9 cellular contexts compared by ENCODE assay signal in genomic region chr2:39469807-39470206, GRCh38. TPM values are rescaled to one million over a fixed set of nuclear protein-coding genes. Genes with fewer than 3 reads are reported as not detected.
A peak's percentile ranks its signal among the peaks of the same experiment; 100 is the strongest.
DNase-seq lines count a peak whose midpoint lies in the region; ATAC-seq, FAIRE-seq and TF ChIP-seq lines count a peak whose summit lies in the region.
"Had no signal": no experiment of that assay in that cellular context is flagged by ENCODE, and none has a peak within 500 bp of the region (broad histone marks: within the 10 kb centered on the region; RNA-seq: fewer than 3 reads in every experiment).

No MANE protein-coding gene starts in this region.

- ATAC-seq in Right ventricle myocardium inferior: peak; percentile 60
- peak; percentile 66 for ATAC-seq in HG02938 (IDR thresholded peaks at IDR 0.05; ENCODE audit: unreplicated experiment)
- ATAC-seq in heart left ventricle: peak; percentile 32 to 81 (median 80)
- peak; percentile 98 for ATAC-seq in stimulated activated memory B cell treated with anti-CD40 and anti-IgM and Interleukin-4, amounts not matched to agents 10 μg/mL and 1 μg/mL and 100 μg/mL, for 72 hours

- H3K27me3 ChIP-seq in heart left ventricle: no peaks in the 10 kb centered on the region

- H3K27ac ChIP-seq in OCI-LY7 (ENCODE audit: low read depth, low read length, poor library complexity, severe bottlenecking) (peak overlapping the region; percentile 45), heart left ventricle (peak overlapping the region; percentile 19 to 79 (median 60)), kidney (ENCODE audit: low read depth in 2 of 2, low read length in 2 of 2) (peak overlapping the region in 1 of 2 donors; percentile 69)

- H4K20me1 ChIP-seq in OCI-LY7 (ENCODE audit: insufficient read depth, low read length): no peaks in the 10 kb centered on the region

- intact Hi-C loops in Right ventricle myocardium inferior (cut with DNase I): no loop called here
- intact Hi-C loops in cardiac septum (cut with DNase I): loop anchor here (5.0 kb wide), 1 partner anchor 33 kb away; the partner anchor contains the start of gene MAP4K3
- intact Hi-C loops in OCI-LY7 (cut with micrococcal nuclease; ENCODE audit: unreplicated experiment): loop anchor here (1.0 to 2.0 kb wide), 2 partner anchors 22 to 33 kb away; partner anchors contain the start of gene MAP4K3
- intact Hi-C loops in heart left ventricle (cut with DNase I): no loop called here
- intact Hi-C loops in kidney (cut with DNase I): no loop called here

- no peak overlapping the region; the same call in 1 of the 2 replicates for H2AFZ ChIP-seq in OCI-LY7 (ENCODE audit: low read length)

- 0 to 13% (median 6%) methylated on average over 3 of the region's 3 CpGs for WGBS in heart left ventricle, 4 donors

- BruUV-seq in OCI-LY7 (replicated peaks; lab: Mats Ljungman, UMichigan): no TSS peak

- H3K9me2 ChIP-seq in OCI-LY7 (ENCODE audit: insufficient read depth, low read length): no peaks in the 10 kb centered on the region

- H3K27me3 Mint-ChIP-seq in stimulated activated memory B cell treated with anti-CD40 and anti-IgM and Interleukin-4, amounts not matched to agents 10 μg/mL and 1 μg/mL and 100 μg/mL, for 72 hours: no peaks in the 10 kb centered on the region
- H3K27me3 Mint-ChIP-seq: brain had no signal

- no peak overlapping the region for H3K9ac ChIP-seq in kidney (ENCODE audit: low read length in 2 of 2)

- peak overlapping the region; percentile 27 for H3K4me3 ChIP-seq in OCI-LY7 (ENCODE audit: low read depth, low read length, poor library complexity, severe bottlenecking)
- peak overlapping the region in 2 of 12 donors; percentile 7 to 9 for H3K4me3 ChIP-seq in heart left ventricle
- no peak overlapping the region for H3K4me3 ChIP-seq in kidney (ENCODE audit: low read length in 2 of 2)

- no peaks in the 10 kb centered on the region for H3K9me3 ChIP-seq in OCI-LY7 (ENCODE audit: low read length)
- no peaks in the 10 kb centered on the region for H3K9me3 ChIP-seq in heart left ventricle
- H3K9me3 ChIP-seq in kidney (ENCODE audit: control insufficient read depth in 1 of 2, low read length in 2 of 2): no peaks in the 10 kb centered on the region

- peaks cover 34% of the 10 kb centered on the region for H3K4me1 ChIP-seq in OCI-LY7 (ENCODE audit: insufficient read depth, low read length, poor library complexity, severe bottlenecking)
- H3K4me1 ChIP-seq in heart left ventricle: peaks cover 3 to 46% (median 28%) of the 10 kb centered on the region in 12 donors
- peaks cover 10 to 14% of the 10 kb centered on the region in 2 donors for H3K4me1 ChIP-seq in kidney (ENCODE audit: control insufficient read depth in 1 of 2, insufficient read depth in 1 of 2, low read depth in 1 of 2, low read length in 2 of 2)

- POLR2A ChIA-PET in OCI-LY7 (lab: Charles Lee): interaction anchor here (0.5 to 1.7 kb wide), 13 partner anchors 10 to 494 kb away, joined by 3 to 10 read pairs (median 3); no protein-coding TSS in a partner anchor

- DNase-seq in Right ventricle myocardium inferior (ENCODE audit: missing footprints) (peak; percentile 27), cardiac septum (ENCODE audit: low spot score) (no peak), OCI-LY7 (ENCODE audit: low spot score) (peak; percentile 82), heart left ventricle (peak in 4 of 5 donors; percentile 21 to 43 (median 30)), kidney (no peak), hypothalamus (lab: John Stamatoyannopoulos, UW) (no peak)

- H3K36me3 ChIP-seq in OCI-LY7 (ENCODE audit: insufficient read depth, low read length) (no peaks in the 10 kb centered on the region), heart left ventricle (peaks cover 0 to 8% (median under 1%) of the 10 kb centered on the region in 9 donors), kidney (ENCODE audit: control insufficient read depth in 1 of 2, insufficient read depth in 2 of 2, low read length in 2 of 2) (no peaks in the 10 kb centered on the region)

- H3K27ac Mint-ChIP-seq in stimulated activated memory B cell treated with anti-CD40 and anti-IgM and Interleukin-4, amounts not matched to agents 10 μg/mL and 1 μg/mL and 100 μg/mL, for 72 hours: peak overlapping the region; percentile 61

- H3K4me3 Mint-ChIP-seq in stimulated activated memory B cell treated with anti-CD40 and anti-IgM and Interleukin-4, amounts not matched to agents 10 μg/mL and 1 μg/mL and 100 μg/mL, for 72 hours: peak overlapping the region; percentile 21

- no peaks in the 10 kb centered on the region for H3K79me2 ChIP-seq in OCI-LY7 (ENCODE audit: insufficient read depth, low read depth, low read length)

- TF ChIP-seq CTCF in OCI-LY7 (conservative IDR thresholded peaks at IDR 0.05; ENCODE audit: low read length): no peak
- no peak for TF ChIP-seq CTCF in heart left ventricle (IDR thresholded peaks at IDR 0.05)
- no peak for TF ChIP-seq CTCF in kidney (IDR thresholded peaks at IDR 0.05; ENCODE audit: borderline replicate concordance, extremely low read depth, insufficient read depth)

- peak overlapping the region; percentile 63 for H3K4me2 ChIP-seq in OCI-LY7 (ENCODE audit: low read length)

- FAIRE-seq in kidney (lab: Jason Lieb, UNC): no peak

- H3K9me3 Mint-ChIP-seq in stimulated activated memory B cell treated with anti-CD40 and anti-IgM and Interleukin-4, amounts not matched to agents 10 μg/mL and 1 μg/mL and 100 μg/mL, for 72 hours: no peaks in the 10 kb centered on the region
- H3K9me3 Mint-ChIP-seq: brain had no signal

- no peaks in the 10 kb centered on the region for H3K36me3 Mint-ChIP-seq in stimulated activated memory B cell treated with anti-CD40 and anti-IgM and Interleukin-4, amounts not matched to agents 10 μg/mL and 1 μg/mL and 100 μg/mL, for 72 hours

- H3K4me1 Mint-ChIP-seq in stimulated activated memory B cell treated with anti-CD40 and anti-IgM and Interleukin-4, amounts not matched to agents 10 μg/mL and 1 μg/mL and 100 μg/mL, for 72 hours: peaks cover 45% of the 10 kb centered on the region

- TF ChIP-seq POLR2A in heart left ventricle (IDR thresholded peaks at IDR 0.05): no peak

- CTCF ChIA-PET in OCI-LY7 (lab: Charles Lee; ENCODE audit: unreplicated experiment): no interaction called here

RNA-seq across cellular contexts. Expression of gene MAP4K3, which starts 32.7 kb away (rescaled TPM):
- 32.3 TPM for total RNA-seq in Right ventricle myocardium inferior
- total RNA-seq in cardiac septum: 40.0 TPM
- 10.7 and 12.4 TPM in 2 replicates for total RNA-seq in OCI-LY7 (2014; rRNA removed; shearing (Covaris generic))
- 17.5 and 19.1 TPM in 2 replicates for total RNA-seq in OCI-LY7 (2022)
- total RNA-seq in heart left ventricle: 10 to 100 TPM; 26.2 to 45.4 (median 33.7) TPM
- 10 to 100 TPM; 14.5 to 20.3 TPM for polyA plus RNA-seq in heart left ventricle
- total RNA-seq in kidney: 39.5 TPM
- polyA plus RNA-seq in kidney (ENCODE audit: insufficient read depth, low read depth, low replicate concordance): 14.9 TPM

Comparison
In these comparisons a context has a peak if more than half of its experiments do, and no peak if none do; other contexts are left out.
1. DNase-seq: peak in Right ventricle myocardium inferior (single experiment), OCI-LY7 (single experiment) and heart left ventricle (4 of 5); none in cardiac septum (single experiment), kidney (single experiment) and hypothalamus (0 of 51).
2. intact Hi-C loops: an anchor here in cardiac septum (5.0 kb wide) and OCI-LY7 (1.0 to 2.0 kb wide); none called in Right ventricle myocardium inferior, heart left ventricle and kidney.
3. Peak in every context shown above with its lines, with median percentiles within 50 percentile points of each other: ATAC-seq.